In genomic region chr19:8512115-8512967, GRCh38 we compare ENCODE assay signal across 8 cellular contexts. TPM values are rescaled to one million over a fixed set of nuclear protein-coding genes. Genes with fewer than 3 reads are reported as not detected.
DNase-seq lines count a peak whose midpoint lies in the region; ATAC-seq and TF ChIP-seq lines count a peak whose summit lies in the region.

No MANE protein-coding gene starts in this region.

- no peaks in the 10 kb centered on the region for H4K20me1 ChIP-seq in OCI-LY1 (ENCODE audit: insufficient read depth, low read length)

- H3K27ac Mint-ChIP-seq in activated CD8-positive, alpha-beta memory T cell treated with anti-CD3 and anti-CD28 coated beads, Interleukin-2, amount 10 ng/mL, durations not matched to agents 7 days and 5 days = peak overlapping the region; percentile 64

- H2AFZ ChIP-seq in OCI-LY1 (ENCODE audit: low read length) = no peak overlapping the region

- H3K27me3 ChIP-seq in OCI-LY1 (ENCODE audit: insufficient read depth, low read length) (no peaks in the 10 kb centered on the region), dorsolateral prefrontal cortex (no peaks in the 10 kb centered on the region), skeletal muscle tissue (ENCODE audit: control insufficient read depth in 3 of 3, insufficient read depth in 3 of 3, low read length in 3 of 3) (no peaks in the 10 kb centered on the region)

- H3K4me3 Mint-ChIP-seq in activated CD8-positive, alpha-beta memory T cell treated with anti-CD3 and anti-CD28 coated beads, Interleukin-2, amount 10 ng/mL, durations not matched to agents 7 days and 5 days = peak overlapping the region; percentile 41

- H3K4me1 ChIP-seq in OCI-LY1 (ENCODE audit: insufficient read depth, low read length, severe bottlenecking) = peaks cover 17% of the 10 kb centered on the region
- peaks cover 15 to 20% (median 15%) of the 10 kb centered on the region in 3 donors for H3K4me1 ChIP-seq in skeletal muscle tissue (ENCODE audit: control insufficient read depth in 3 of 3, insufficient read depth in 3 of 3, low read length in 3 of 3)

- H3K9me3 Mint-ChIP-seq in activated CD8-positive, alpha-beta memory T cell treated with anti-CD3 and anti-CD28 coated beads, Interleukin-2, amount 10 ng/mL, durations not matched to agents 7 days and 5 days (ENCODE audit: low read depth) = no peaks in the 10 kb centered on the region

- H3K27ac ChIP-seq in OCI-LY1 (ENCODE audit: low read depth, low read length, poor library complexity, severe bottlenecking) = no peak overlapping the region
- H3K27ac ChIP-seq in dorsolateral prefrontal cortex = peak overlapping the region in 46 of 59 donors; percentile 93 to 100 (median 100)
- H3K27ac ChIP-seq in skeletal muscle tissue (ENCODE audit: low read depth, low read length) = no peak overlapping the region

- intact Hi-C loops in dorsolateral prefrontal cortex (cut with DNase I) = loop anchor here in 1 of 2 donors (5.0 kb wide), 1 partner anchor 570 kb away; the partner anchor contains the start of gene TIMM44

- H3K4me1 Mint-ChIP-seq in activated CD8-positive, alpha-beta memory T cell treated with anti-CD3 and anti-CD28 coated beads, Interleukin-2, amount 10 ng/mL, durations not matched to agents 7 days and 5 days = peaks cover 44% of the 10 kb centered on the region

- H3K36me3 Mint-ChIP-seq in activated CD8-positive, alpha-beta memory T cell treated with anti-CD3 and anti-CD28 coated beads, Interleukin-2, amount 10 ng/mL, durations not matched to agents 7 days and 5 days = peaks cover 5% of the 10 kb centered on the region

- ATAC-seq in activated CD8-positive, alpha-beta memory T cell treated with anti-CD3 and anti-CD28 coated beads, Interleukin-2, amount 10 ng/mL, durations not matched to agents 7 days and 5 days = no peak
- ATAC-seq in HG02759 (IDR thresholded peaks at IDR 0.05; ENCODE audit: unreplicated experiment) = no peak

- peak overlapping the region; percentile 97; the same call in 1 of the 2 replicates for H3K4me2 ChIP-seq in OCI-LY1 (ENCODE audit: low read length)

- H3K4me3 ChIP-seq in OCI-LY1 (ENCODE audit: low read depth, low read length, poor library complexity, severe bottlenecking) = no peak overlapping the region
- H3K4me3 ChIP-seq in dorsolateral prefrontal cortex = peak overlapping the region in 18 of 59 donors; percentile 72 to 90 (median 81)
- H3K4me3 ChIP-seq in skeletal muscle tissue (ENCODE audit: low read length in 3 of 3) = peak overlapping the region in 2 of 3 donors; percentile 89

- CTCF ChIA-PET in activated CD8-positive, alpha-beta memory T cell treated with anti-CD3 and anti-CD28 coated beads, Interleukin-2, amount 10 ng/mL, durations not matched to agents 7 days and 5 days (lab: Charles Lee) = interaction anchor here (1.3 to 9.9 kb wide), 7 partner anchors 7 to 246 kb away, joined by 3 to 136 read pairs (median 11); partner anchors contain the start of genes MARCHF2 and MYO1F

- TF ChIP-seq CTCF in OCI-LY1 (IDR thresholded peaks at IDR 0.05; ENCODE audit: low read length) = no peak
- TF ChIP-seq CTCF in dorsolateral prefrontal cortex (IDR thresholded peaks at IDR 0.05 in 54 of 56, conservative IDR thresholded peaks at IDR 0.05 in 2 of 56; ENCODE audit: low read depth in 1 of 56, partially characterized antibody in 56 of 56) = no peak

- H3K9ac ChIP-seq in OCI-LY1 (ENCODE audit: low read length) (no peak overlapping the region; the same call in 1 of the 2 replicates), skeletal muscle tissue (ENCODE audit: low read depth in 1 of 3, low read length in 3 of 3) (peak overlapping the region in 2 of 3 donors; percentile 94 to 96)

- H3K36me3 ChIP-seq in OCI-LY1 (ENCODE audit: insufficient read depth, low read length) (peaks cover 10% of the 10 kb centered on the region; the same call in 1 of the 2 replicates), skeletal muscle tissue (ENCODE audit: control insufficient read depth in 3 of 3, insufficient read depth in 3 of 3, low read length in 3 of 3) (peaks cover 0 to 5% (median 0%) of the 10 kb centered on the region in 3 donors)

- H3K9me2 ChIP-seq in OCI-LY1 (ENCODE audit: low read depth, low read length) = no peaks in the 10 kb centered on the region

- H3K9me3 ChIP-seq in OCI-LY1 (ENCODE audit: low read length) (no peaks in the 10 kb centered on the region), skeletal muscle tissue (ENCODE audit: control insufficient read depth in 3 of 3, low read length in 3 of 3) (no peaks in the 10 kb centered on the region)

- no peaks in the 10 kb centered on the region for H3K27me3 Mint-ChIP-seq in activated CD8-positive, alpha-beta memory T cell treated with anti-CD3 and anti-CD28 coated beads, Interleukin-2, amount 10 ng/mL, durations not matched to agents 7 days and 5 days

- no peaks in the 10 kb centered on the region for H3K79me2 ChIP-seq in OCI-LY1 (ENCODE audit: insufficient read depth, low read length)

- no peaks in the 10 kb centered on the region for H3F3A ChIP-seq in OCI-LY1 (ENCODE audit: insufficient read depth, low read length)

- DNase-seq in activated CD8-positive, alpha-beta memory T cell treated with anti-CD3 and anti-CD28 coated beads, Interleukin-2, amount 10 ng/mL, durations not matched to agents 7 days and 5 days = no peak
- DNase-seq in activated CD8-positive, alpha-beta memory T cell treated with anti-CD3 and anti-CD28 coated beads for 24 hours = no peak
- no peak for DNase-seq in dorsolateral prefrontal cortex
- DNase-seq in NCI-H187 treated with DMSO at 0.1 percent for 48 hours (lab: John Stamatoyannopoulos, UW) = no peak
- DNase-seq in NCI-H1092 (lab: John Stamatoyannopoulos, UW) = no peak

RNA-seq across cellular contexts. Expression of gene ZNF414, which starts 1.6 kb away (rescaled TPM):
- total RNA-seq in activated CD8-positive, alpha-beta memory T cell treated with anti-CD3 and anti-CD28 coated beads, Interleukin-2, amount 10 ng/mL, durations not matched to agents 7 days and 5 days = 10 to 100 TPM; 23.8 to 38.5 TPM
- 10 to 100 TPM; 19.4 to 51.4 (median 30.1) TPM for total RNA-seq in dorsolateral prefrontal cortex
- 4.2 TPM for total RNA-seq in skeletal muscle tissue

RNA-seq across cellular contexts. Expression of gene PRAM1, which starts 9.9 kb away (rescaled TPM):
- total RNA-seq in activated CD8-positive, alpha-beta memory T cell treated with anti-CD3 and anti-CD28 coated beads, Interleukin-2, amount 10 ng/mL, durations not matched to agents 7 days and 5 days = 1 to 10 TPM in 1 of 2 experiments, under 1 TPM in 1; 0.59 to 1.4 TPM
- 10 to 100 TPM in 19 of 120 experiments, 1 to 10 TPM in 101; 2.7 to 16.1 (median 6.3) TPM for total RNA-seq in dorsolateral prefrontal cortex
- total RNA-seq in skeletal muscle tissue = 1.0 TPM

Comparison
In these comparisons a context has a peak if more than half of its experiments do, and no peak if none do; other contexts are left out.
1. H3K27ac ChIP-seq: peak in dorsolateral prefrontal cortex (46 of 59); none in OCI-LY1 (single experiment) and skeletal muscle tissue (single experiment).